Comparison of ENCODE assay signal across 15 cellular contexts in genomic region chr10:127492607-127493250, GRCh38. TPM values are rescaled to one million over a fixed set of nuclear protein-coding genes. Genes with fewer than 3 reads are reported as not detected.
A peak's percentile ranks its signal among the peaks of the same experiment; 100 is the strongest.
DNase-seq lines count a peak whose midpoint lies in the region; ATAC-seq and TF ChIP-seq lines count a peak whose summit lies in the region.
"Had no signal": no experiment of that assay in that cellular context is flagged by ENCODE, and none has a peak within 500 bp of the region (broad histone marks: within the 10 kb centered on the region; RNA-seq: fewer than 3 reads in every experiment).

No MANE protein-coding gene starts in this region.

- peaks cover 0 to 3% of the 10 kb centered on the region in 2 donors for H3K9me3 Mint-ChIP-seq in stimulated activated naive B cell treated with anti-CD40 and anti-IgM and Interleukin-4, amounts not matched to agents 10 μg/mL and 1 μg/mL and 100 μg/mL, for 72 hours
- peaks cover 2% of the 10 kb centered on the region for H3K9me3 Mint-ChIP-seq in glutamatergic neuron (ENCODE audit: unreplicated experiment)
- H3K9me3 Mint-ChIP-seq: nephron had no signal

- H3K36me3 Mint-ChIP-seq in stimulated activated naive B cell treated with anti-CD40 and anti-IgM and Interleukin-4, amounts not matched to agents 10 μg/mL and 1 μg/mL and 100 μg/mL, for 72 hours: no peaks in the 10 kb centered on the region
- H3K36me3 Mint-ChIP-seq in glutamatergic neuron (ENCODE audit: unreplicated experiment): no peaks in the 10 kb centered on the region

- H3K4me1 Mint-ChIP-seq in stimulated activated naive B cell treated with anti-CD40 and anti-IgM and Interleukin-4, amounts not matched to agents 10 μg/mL and 1 μg/mL and 100 μg/mL, for 72 hours: no peaks in the 10 kb centered on the region
- peaks cover 16% of the 10 kb centered on the region for H3K4me1 Mint-ChIP-seq in glutamatergic neuron (ENCODE audit: low read depth, unreplicated experiment)
- H3K4me1 Mint-ChIP-seq: activated naive CD8-positive, alpha-beta T cell treated with anti-CD3 and anti-CD28 coated beads, Interleukin-2, amount 50 U/mL, for 24 hours had no signal

- CTCF ChIA-PET in HEK293T (lab: Yijun Ruan, JAX): interaction anchor here (0.9 kb wide), 1 partner anchor 12 kb away, joined by 3 read pairs; no protein-coding TSS in a partner anchor

- no peak overlapping the region for H3K4me3 ChIP-seq in epithelial cell of esophagus (ENCODE audit: low read length)
- H3K4me3 ChIP-seq: spleen, tibial artery had no signal

- H3K27me3 Mint-ChIP-seq in stimulated activated naive B cell treated with anti-CD40 and anti-IgM and Interleukin-4, amounts not matched to agents 10 μg/mL and 1 μg/mL and 100 μg/mL, for 72 hours: peaks cover 0 to 7% of the 10 kb centered on the region in 2 donors
- H3K27me3 Mint-ChIP-seq in glutamatergic neuron (ENCODE audit: unreplicated experiment): peaks cover 4% of the 10 kb centered on the region

- DNase-seq in HEK293T (ENCODE audit: extremely low spot score) (peak; percentile 45), OCI-M1 (lab: John Stamatoyannopoulos, UW) (peak; percentile 3), epithelial cell of esophagus (ENCODE audit: low read depth) (peak; percentile 3), glutamatergic neuron (no peak), DMS153 treated with DMSO at 0.1 percent for 48 hours (lab: John Stamatoyannopoulos, UW; ENCODE audit: unreplicated experiment) (no peak)
- no peak for DNase-seq in stimulated activated naive B cell treated with anti-CD40 and anti-IgM and Interleukin-4, amounts not matched to agents 10 μg/mL and 1 μg/mL and 100 μg/mL, for 72 hours
- DNase-seq: activated naive CD8-positive, alpha-beta T cell treated with anti-CD3 and anti-CD28 coated beads, Interleukin-2, amount 50 U/mL, for 24 hours; foreskin melanocyte; NCI-H2171; spleen; tibial artery had no signal

- H3K27ac Mint-ChIP-seq in stimulated activated naive B cell treated with anti-CD40 and anti-IgM and Interleukin-4, amounts not matched to agents 10 μg/mL and 1 μg/mL and 100 μg/mL, for 72 hours: peak overlapping the region; percentile 62
- no peak overlapping the region for H3K27ac Mint-ChIP-seq in glutamatergic neuron (ENCODE audit: unreplicated experiment)
- H3K27ac Mint-ChIP-seq: activated naive CD8-positive, alpha-beta T cell treated with anti-CD3 and anti-CD28 coated beads, Interleukin-2, amount 50 U/mL, for 24 hours; nephron had no signal

- TF ChIP-seq CTCF in epithelial cell of esophagus (IDR thresholded peaks at IDR 0.05; ENCODE audit: insufficient read depth, low read depth, low read length, missing control alignments): no peak
- no peak for TF ChIP-seq CTCF in glutamatergic neuron (IDR thresholded peaks at IDR 0.05; ENCODE audit: partially characterized antibody, unreplicated experiment)

- POLR2A ChIA-PET in HEK293T (lab: Yijun Ruan, JAX): no interaction called here

- ATAC-seq in stimulated activated naive B cell treated with anti-CD40 and anti-IgM and Interleukin-4, amounts not matched to agents 10 μg/mL and 1 μg/mL and 100 μg/mL, for 72 hours (replicated peaks): no peak
- ATAC-seq in activated CD4-positive, CD25-positive, alpha-beta regulatory T cell treated with anti-CD3 and anti-CD28 coated beads, Interleukin-2, amount 50 U/mL, for 24 hours: no peak
- ATAC-seq: activated naive CD8-positive, alpha-beta T cell treated with anti-CD3 and anti-CD28 coated beads, Interleukin-2, amount 50 U/mL, for 24 hours had no signal

- H3K4me3 Mint-ChIP-seq in stimulated activated naive B cell treated with anti-CD40 and anti-IgM and Interleukin-4, amounts not matched to agents 10 μg/mL and 1 μg/mL and 100 μg/mL, for 72 hours: no peak overlapping the region
- no peak overlapping the region for H3K4me3 Mint-ChIP-seq in glutamatergic neuron (ENCODE audit: unreplicated experiment)
- H3K4me3 Mint-ChIP-seq: activated naive CD8-positive, alpha-beta T cell treated with anti-CD3 and anti-CD28 coated beads, Interleukin-2, amount 50 U/mL, for 24 hours; nephron had no signal

TF ChIP-seq in HEK293T, 16 proteins besides CTCF, POLR2A, EP300 and RAD21:
- TF ChIP-seq HDGF (IDR thresholded peaks at IDR 0.05; ENCODE audit: borderline replicate concordance) (no peak), SP1 (IDR thresholded peaks at IDR 0.05) (no peak), LEF1 (IDR thresholded peaks at IDR 0.05; ENCODE audit: borderline replicate concordance) (no peak), FOXA1 (IDR thresholded peaks at IDR 0.05) (no peak), PKNOX1 (IDR thresholded peaks at IDR 0.05) (no peak), FOXK2 (IDR thresholded peaks at IDR 0.05) (no peak), ZNF384 (IDR thresholded peaks at IDR 0.05) (no peak), BHLHE40 (IDR thresholded peaks at IDR 0.05; ENCODE audit: borderline replicate concordance) (no peak), ELF4 (IDR thresholded peaks at IDR 0.05) (no peak), L3MBTL2 (conservative IDR thresholded peaks at IDR 0.05) (no peak), SUZ12 (IDR thresholded peaks at IDR 0.05) (no peak), NFRKB (IDR thresholded peaks at IDR 0.05) (no peak), ARNT (IDR thresholded peaks at IDR 0.05) (no peak), CTBP1 (IDR thresholded peaks at IDR 0.05; ENCODE audit: borderline replicate concordance) (no peak), TARDBP (IDR thresholded peaks at IDR 0.05) (no peak), FOXM1 (IDR thresholded peaks at IDR 0.05; ENCODE audit: borderline replicate concordance) (no peak)

RNA-seq across cellular contexts. Expression of gene NPS, which starts 56.4 kb away (rescaled TPM):
- total RNA-seq in glutamatergic neuron (ENCODE audit: unreplicated experiment): not detected
- total RNA-seq: dermis microvascular lymphatic vessel endothelial cell, LHCN-M2, spleen had no signal

Comparison
In these comparisons a context has a peak if more than half of its experiments do, and no peak if none do; other contexts are left out.
1. DNase-seq: peak in HEK293T (single experiment), OCI-M1 (single experiment) and epithelial cell of esophagus (single experiment); none in stimulated activated naive B cell treated with anti-CD40 and anti-IgM and Interleukin-4, amounts not matched to agents 10 μg/mL and 1 μg/mL and 100 μg/mL, for 72 hours (single experiment), glutamatergic neuron (single experiment) and DMS153 treated with DMSO at 0.1 percent for 48 hours (single experiment).